Comparison of ENCODE assay signal across 9 cellular contexts in the genomic region with DNA sequence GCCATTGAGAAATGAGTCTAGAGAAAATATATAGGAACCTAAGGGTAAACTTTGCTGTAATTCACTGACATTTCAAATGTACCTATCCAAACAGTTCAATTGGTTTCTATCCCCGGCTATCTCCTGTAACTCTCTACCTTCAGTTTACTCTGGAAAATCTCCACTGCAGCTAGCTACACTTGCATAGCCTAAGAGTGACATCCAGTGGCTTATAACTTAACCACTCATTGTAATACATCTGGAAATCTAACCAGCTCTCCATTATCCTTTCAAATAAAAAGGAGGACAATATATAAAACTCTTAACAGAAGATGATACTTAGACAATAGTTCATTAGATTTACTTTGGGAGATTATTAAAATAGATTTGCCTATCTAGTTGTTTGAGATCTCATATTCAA. TPM values are rescaled to one million over a fixed set of nuclear protein-coding genes. Genes with fewer than 3 reads are reported as not detected.
DNase-seq lines count a peak whose midpoint lies in the region; ATAC-seq and TF ChIP-seq lines count a peak whose summit lies in the region.
"Had no signal": no experiment of that assay in that cellular context is flagged by ENCODE, and none has a peak within 500 bp of the region (broad histone marks: within the 10 kb centered on the region; RNA-seq: fewer than 3 reads in every experiment).

No MANE protein-coding gene starts in this region.

- TF ChIP-seq EP300 in transverse colon (IDR thresholded peaks at IDR 0.05; ENCODE audit: low read depth) = no peak

- TF ChIP-seq CTCF in heart right ventricle (IDR thresholded peaks at IDR 0.05) = peak in 8 of 9 donors; percentile 21 to 70 (median 52)
- TF ChIP-seq CTCF in transverse colon (IDR thresholded peaks at IDR 0.05) = peak in 3 of 5 experiments; percentile 15 to 20 (median 16)

- H3K27me3 ChIP-seq in heart right ventricle (peaks cover 0 to 38% (median 22%) of the 10 kb centered on the region in 7 donors), transverse colon (peaks cover 5% of the 10 kb centered on the region)
- H3K27me3 ChIP-seq: BLaER1 treated with 17β-estradiol and CSF1 and Interleukin-3, amounts not matched to agents 10 nM and 100 nM had no signal

- peaks cover 0 to 9% (median 0%) of the 10 kb centered on the region in 9 donors for H3K4me1 ChIP-seq in heart right ventricle
- H3K4me1 ChIP-seq in transverse colon = no peaks in the 10 kb centered on the region

- in situ Hi-C loops in transverse colon (cut with MboI; ENCODE audit: low pct_ligation_motif_present in 1 of 4, low pct_unique_long_range_greater_than_20kb in 1 of 4, low sequenced_read_pairs in 3 of 4) = loop anchor here in 1 of 4 donors (10.0 kb wide), 1 partner anchor 564 kb away; no protein-coding TSS in a partner anchor

- DNase-seq in NCI-H2107 treated with DMSO at 0.1 percent for 48 hours (lab: John Stamatoyannopoulos, UW; ENCODE audit: unreplicated experiment) (peak; percentile 8), NCI-H2107 (lab: John Stamatoyannopoulos, UW) (no peak), heart right ventricle (no peak), transverse colon (no peak), NCI-H446 (lab: John Stamatoyannopoulos, UW) (no peak)

- WGBS in heart right ventricle, 2 donors = 13 to 16% methylated on average over 1 of the region's 1 CpG
- 20% methylated on average over 1 of the region's 1 CpG for WGBS in transverse colon (ENCODE audit: low coverage in 1 of 2), 2 donors

- TF ChIP-seq POLR2A in transverse colon (IDR thresholded peaks at IDR 0.05) = no peak

- intact Hi-C loops in heart right ventricle (cut with DNase I) = loop anchor here in 6 of 10 donors (2.0 to 10.0 kb wide), 6 partner anchors 244 to 864 kb away; a partner anchor contains a TSS
- intact Hi-C loops in transverse colon (cut with DNase I; ENCODE audit: low total_unique reads) = loop anchor here (10.0 kb wide), 1 partner anchor 564 kb away; no protein-coding TSS in a partner anchor

- ATAC-seq in SK-N-SH treated with all-trans-retinoic acid at 6 μM for 48 hours (peak; percentile 96), heart right ventricle (peak in 6 of 8 donors; percentile 52 to 83 (median 70)), HG03378 (IDR thresholded peaks at IDR 0.05; ENCODE audit: unreplicated experiment) (no peak), HG03520 (IDR thresholded peaks at IDR 0.05; ENCODE audit: unreplicated experiment) (no peak)

- no peaks in the 10 kb centered on the region for H3K36me3 ChIP-seq in heart right ventricle
- no peaks in the 10 kb centered on the region for H3K36me3 ChIP-seq in transverse colon
- H3K36me3 ChIP-seq: BLaER1 treated with 17β-estradiol and CSF1 and Interleukin-3, amounts not matched to agents 10 nM and 100 nM had no signal

- no peak overlapping the region for H3K27ac ChIP-seq in heart right ventricle
- H3K27ac ChIP-seq in transverse colon = no peak overlapping the region
- H3K27ac ChIP-seq: BLaER1 treated with 17β-estradiol and CSF1 and Interleukin-3, amounts not matched to agents 10 nM and 100 nM had no signal

- H3K9me3 ChIP-seq in heart right ventricle = peaks cover 0 to 3% (median 0%) of the 10 kb centered on the region in 11 donors
- no peaks in the 10 kb centered on the region for H3K9me3 ChIP-seq in transverse colon
- H3K9me3 ChIP-seq: BLaER1 treated with 17β-estradiol and CSF1 and Interleukin-3, amounts not matched to agents 10 nM and 100 nM had no signal

- H3K4me3 ChIP-seq in heart right ventricle = no peak overlapping the region
- no peak overlapping the region for H3K4me3 ChIP-seq in transverse colon
- H3K4me3 ChIP-seq: BLaER1 treated with 17β-estradiol and CSF1 and Interleukin-3, amounts not matched to agents 10 nM and 100 nM had no signal

TF ChIP-seq in SK-N-SH treated with all-trans-retinoic acid at 6 μM for 48 hours, 23 proteins besides CTCF, POLR2A, EP300 and RAD21:
- TF ChIP-seq PPARA (CRISPR knock-in tag; IDR thresholded peaks at IDR 0.05; ENCODE audit: borderline replicate concordance) (no peak), ZNF70 (CRISPR knock-in tag; IDR thresholded peaks at IDR 0.05) (no peak), TOX (CRISPR knock-in tag; IDR thresholded peaks at IDR 0.05; ENCODE audit: borderline replicate concordance) (no peak), ZNF565 (CRISPR knock-in tag; conservative IDR thresholded peaks at IDR 0.05; ENCODE audit: low read depth) (no peak), ZFP30 (CRISPR knock-in tag; IDR thresholded peaks at IDR 0.05) (no peak), ZFP3 (CRISPR knock-in tag; IDR thresholded peaks at IDR 0.05) (no peak), RARB (CRISPR knock-in tag; IDR thresholded peaks at IDR 0.05) (no peak), GLIS3 (CRISPR knock-in tag; IDR thresholded peaks at IDR 0.05) (no peak), ZNF8 (CRISPR knock-in tag; IDR thresholded peaks at IDR 0.05) (no peak), ESRRG (CRISPR knock-in tag; IDR thresholded peaks at IDR 0.05) (no peak), OSR1 (CRISPR knock-in tag; IDR thresholded peaks at IDR 0.05) (no peak), BACH2 (CRISPR knock-in tag; IDR thresholded peaks at IDR 0.05; ENCODE audit: borderline replicate concordance) (no peak)
- TF ChIP-seq, protein P1, sequence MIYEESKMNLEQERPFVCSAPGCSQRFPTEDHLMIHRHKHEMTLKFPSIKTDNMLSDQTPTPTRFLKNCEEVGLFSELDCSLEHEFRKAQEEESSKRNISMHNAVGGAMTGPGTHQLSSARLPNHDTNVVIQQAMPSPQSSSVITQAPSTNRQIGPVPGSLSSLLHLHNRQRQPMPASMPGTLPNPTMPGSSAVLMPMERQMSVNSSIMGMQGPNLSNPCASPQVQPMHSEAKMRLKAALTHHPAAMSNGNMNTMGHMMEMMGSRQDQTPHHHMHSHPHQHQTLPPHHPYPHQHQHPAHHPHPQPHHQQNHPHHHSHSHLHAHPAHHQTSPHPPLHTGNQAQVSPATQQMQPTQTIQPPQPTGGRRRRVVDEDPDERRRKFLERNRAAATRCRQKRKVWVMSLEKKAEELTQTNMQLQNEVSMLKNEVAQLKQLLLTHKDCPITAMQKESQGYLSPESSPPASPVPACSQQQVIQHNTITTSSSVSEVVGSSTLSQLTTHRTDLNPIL (CRISPR knock-in tag; IDR thresholded peaks at IDR 0.05; ENCODE audit: low read depth) = no peak
- TF ChIP-seq, protein P2, sequence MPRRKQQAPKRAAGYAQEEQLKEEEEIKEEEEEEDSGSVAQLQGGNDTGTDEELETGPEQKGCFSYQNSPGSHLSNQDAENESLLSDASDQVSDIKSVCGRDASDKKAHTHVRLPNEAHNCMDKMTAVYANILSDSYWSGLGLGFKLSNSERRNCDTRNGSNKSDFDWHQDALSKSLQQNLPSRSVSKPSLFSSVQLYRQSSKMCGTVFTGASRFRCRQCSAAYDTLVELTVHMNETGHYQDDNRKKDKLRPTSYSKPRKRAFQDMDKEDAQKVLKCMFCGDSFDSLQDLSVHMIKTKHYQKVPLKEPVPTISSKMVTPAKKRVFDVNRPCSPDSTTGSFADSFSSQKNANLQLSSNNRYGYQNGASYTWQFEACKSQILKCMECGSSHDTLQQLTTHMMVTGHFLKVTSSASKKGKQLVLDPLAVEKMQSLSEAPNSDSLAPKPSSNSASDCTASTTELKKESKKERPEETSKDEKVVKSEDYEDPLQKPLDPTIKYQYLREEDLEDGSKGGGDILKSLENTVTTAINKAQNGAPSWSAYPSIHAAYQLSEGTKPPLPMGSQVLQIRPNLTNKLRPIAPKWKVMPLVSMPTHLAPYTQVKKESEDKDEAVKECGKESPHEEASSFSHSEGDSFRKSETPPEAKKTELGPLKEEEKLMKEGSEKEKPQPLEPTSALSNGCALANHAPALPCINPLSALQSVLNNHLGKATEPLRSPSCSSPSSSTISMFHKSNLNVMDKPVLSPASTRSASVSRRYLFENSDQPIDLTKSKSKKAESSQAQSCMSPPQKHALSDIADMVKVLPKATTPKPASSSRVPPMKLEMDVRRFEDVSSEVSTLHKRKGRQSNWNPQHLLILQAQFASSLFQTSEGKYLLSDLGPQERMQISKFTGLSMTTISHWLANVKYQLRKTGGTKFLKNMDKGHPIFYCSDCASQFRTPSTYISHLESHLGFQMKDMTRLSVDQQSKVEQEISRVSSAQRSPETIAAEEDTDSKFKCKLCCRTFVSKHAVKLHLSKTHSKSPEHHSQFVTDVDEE (CRISPR knock-in tag; IDR thresholded peaks at IDR 0.05) = no peak
- TF ChIP-seq, protein P3, sequence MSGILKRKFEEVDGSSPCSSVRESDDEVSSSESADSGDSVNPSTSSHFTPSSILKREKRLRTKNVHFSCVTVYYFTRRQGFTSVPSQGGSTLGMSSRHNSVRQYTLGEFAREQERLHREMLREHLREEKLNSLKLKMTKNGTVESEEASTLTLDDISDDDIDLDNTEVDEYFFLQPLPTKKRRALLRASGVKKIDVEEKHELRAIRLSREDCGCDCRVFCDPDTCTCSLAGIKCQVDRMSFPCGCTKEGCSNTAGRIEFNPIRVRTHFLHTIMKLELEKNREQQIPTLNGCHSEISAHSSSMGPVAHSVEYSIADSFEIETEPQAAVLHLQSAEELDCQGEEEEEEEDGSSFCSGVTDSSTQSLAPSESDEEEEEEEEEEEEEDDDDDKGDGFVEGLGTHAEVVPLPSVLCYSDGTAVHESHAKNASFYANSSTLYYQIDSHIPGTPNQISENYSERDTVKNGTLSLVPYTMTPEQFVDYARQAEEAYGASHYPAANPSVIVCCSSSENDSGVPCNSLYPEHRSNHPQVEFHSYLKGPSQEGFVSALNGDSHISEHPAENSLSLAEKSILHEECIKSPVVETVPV (CRISPR knock-in tag; IDR thresholded peaks at IDR 0.05) = no peak

RNA-seq across cellular contexts. Expression of a gene that starts 35.3 kb away (rescaled TPM):
- total RNA-seq in heart right ventricle = 1 to 10 TPM; 2.9 to 5.7 (median 4.2) TPM
- polyA plus RNA-seq in heart right ventricle = 1 to 10 TPM; 4.0 TPM
- total RNA-seq in transverse colon = 10 to 100 TPM in 1 of 4 donors, 1 to 10 TPM in 3; 1.5 to 23.7 (median 8.8) TPM

Comparison
In these comparisons a context has a peak if more than half of its experiments do, and no peak if none do; other contexts are left out.
1. ATAC-seq: peak in SK-N-SH treated with all-trans-retinoic acid at 6 μM for 48 hours (single experiment) and heart right ventricle (6 of 8); none in HG03378 (single experiment) and HG03520 (single experiment).